Comparison of ENCODE assay signal across 26 cellular contexts in genomic region chr2:124180635-124181034, GRCh38.
"Had no signal": no experiment of that assay in that cellular context is flagged by ENCODE, and none has a peak within 500 bp of the region (broad histone marks: within the 10 kb centered on the region; RNA-seq: fewer than 3 reads in every experiment).

No MANE protein-coding gene starts in this region.

- H3K9me3 ChIP-seq: SJCRH30, SK-N-SH had no signal

- H3K36me3 ChIP-seq: brain microvascular endothelial cell, cardiac muscle cell, SJCRH30 had no signal

- ATAC-seq: activated CD4-positive, alpha-beta T cell treated with anti-CD3 and anti-CD28 coated beads for 36 hours; activated CD4-positive, CD25-positive, alpha-beta regulatory T cell treated with anti-CD3 and anti-CD28 coated beads, Interleukin-2, amount 50 U/mL, for 24 hours; activated naive CD8-positive, alpha-beta T cell treated with anti-CD3 and anti-CD28 coated beads, Interleukin-2, amount 50 U/mL, for 24 hours; activated T-cell treated with anti-CD3 and anti-CD28 coated beads, Interleukin-2, amount 50 U/mL, for 4 hours; Panc1 had no signal

- H3K27me3 ChIP-seq: brain microvascular endothelial cell, cardiac muscle cell, SJCRH30 had no signal

- H3K27ac ChIP-seq: brain microvascular endothelial cell, cardiac muscle cell, SJCRH30 had no signal

- H3K9ac ChIP-seq: SK-N-SH had no signal

- DNase-seq: activated CD4-positive, alpha-beta memory T cell treated with anti-CD3 and anti-CD28 coated beads for 36 hours; activated CD4-positive, alpha-beta T cell treated with anti-CD3 and anti-CD28 coated beads for 36 hours; activated CD4-positive, alpha-beta T cell treated with anti-CD3 and anti-CD28 coated beads, Interleukin-2, amount 10 ng/mL, durations not matched to agents 7 days and 5 days; activated CD8-positive, alpha-beta memory T cell treated with anti-CD3 and anti-CD28 coated beads, Interleukin-2, amount 50 U/mL, for 4 hours; activated effector memory CD4-positive, alpha-beta T cell treated with Interleukin-2 at 50 U/mL for 16 hours; activated naive CD4-positive, alpha-beta T cell treated with anti-CD3 and anti-CD28 coated beads, Interleukin-2, amount 10 ng/mL, durations not matched to agents 7 days and 5 days; activated naive CD8-positive, alpha-beta T cell treated with anti-CD3 and anti-CD28 coated beads, Interleukin-2, amount 50 U/mL, for 24 hours; activated T-cell treated with anti-CD3 and anti-CD28 coated beads for 4 hours; activated T-cell treated with anti-CD3 and anti-CD28 coated beads, Interleukin-2, amount 50 U/mL, for 4 hours; anterior cingulate cortex; brain microvascular endothelial cell; Karpas-422; KBM-7; NCI-H1105; NCI-H1417 treated with DMSO at 0.1 percent for 48 hours; NCI-H187 treated with DMSO at 0.1 percent for 48 hours; NCI-H2081; NCI-H226; NCI-H446 treated with DMSO at 0.1 percent for 48 hours; NCI-H524 treated with DMSO at 0.1 percent for 48 hours; SHP77; SJCRH30; SK-N-SH had no signal

- H3K4me2 ChIP-seq: SK-N-SH had no signal

- H3K4me3 ChIP-seq: cardiac muscle cell, SJCRH30 had no signal

- H3K4me1 ChIP-seq: SJCRH30 had no signal
